19 cellular contexts compared by ENCODE assay signal in genomic region chr16:78415669-78416068, GRCh38.
"Had no signal": no experiment of that assay in that cellular context is flagged by ENCODE, and none has a peak within 500 bp of the region (broad histone marks: within the 10 kb centered on the region; RNA-seq: fewer than 3 reads in every experiment).

No MANE protein-coding gene starts in this region.

- H3K27ac ChIP-seq: PC-9, Peyer's patch, SJCRH30 had no signal

- DNase-seq: NCI-H1092, NCI-H1105 treated with DMSO at 0.1 percent for 48 hours, NCI-H1417 treated with DMSO at 0.1 percent for 48 hours, NCI-H146, NCI-H1694 treated with DMSO at 0.1 percent for 48 hours, NCI-H1930, NCI-H2081, NCI-H2107, NCI-H226, NCI-H446, NCI-H510A, NCI-H524 treated with DMSO at 0.1 percent for 48 hours, NCI-H69, NCI-H774, PC-9, Peyer's patch, SHP77 treated with DMSO at 0.1 percent for 48 hours, SJCRH30 had no signal

- H3K36me3 ChIP-seq: Peyer's patch, SJCRH30 had no signal

- H3K4me1 ChIP-seq: Peyer's patch, SJCRH30 had no signal

- ATAC-seq: Right ventricle myocardium inferior had no signal

- H3K9me3 ChIP-seq: Peyer's patch, SJCRH30 had no signal

- H3K4me2 ChIP-seq: PC-9 had no signal

- H3K4me3 ChIP-seq: PC-9, Peyer's patch, SJCRH30 had no signal

- H3K27me3 ChIP-seq: Peyer's patch, SJCRH30 had no signal
